20 cellular contexts compared by ENCODE assay signal in genomic region chr12:96130396-96131059, GRCh38.
DNase-seq lines count a peak whose midpoint lies in the region; ATAC-seq and TF ChIP-seq lines count a peak whose summit lies in the region.
"Had no signal": no experiment of that assay in that cellular context is flagged by ENCODE, and none has a peak within 500 bp of the region (broad histone marks: within the 10 kb centered on the region; RNA-seq: fewer than 3 reads in every experiment).

No MANE protein-coding gene starts in this region.

- DNase-seq in Caco-2: peak in 1 of 2 experiments; percentile 5
- no peak for DNase-seq in H9
- DNase-seq in right cardiac atrium: peak in 2 of 3 donors; percentile 42 to 52
- DNase-seq in neural progenitor cell (ENCODE audit: low spot score): no peak
- DNase-seq in sciatic nerve (ENCODE audit: low spot score): no peak
- no peak for DNase-seq in T-helper 17 cell
- DNase-seq: CD4-positive, alpha-beta memory T cell; DND-41; GOT3; IMR-90; NCI-H1092 treated with DMSO at 0.1 percent for 48 hours; NCI-H1436 treated with DMSO at 0.1 percent for 48 hours; NCI-H1930; NCI-H2227 treated with DMSO at 0.1 percent for 48 hours; NCI-H510A had no signal

- H2BK5ac ChIP-seq in H9 (ENCODE audit: insufficient read length, low read length): no peak overlapping the region

- H2AK5ac ChIP-seq in H9 (ENCODE audit: insufficient read length, low read length): no peak overlapping the region

- H3K27ac Mint-ChIP-seq in Caco-2 (ENCODE audit: unreplicated experiment): peak overlapping the region; percentile 12
- no peak overlapping the region for H3K27ac Mint-ChIP-seq in H9
- no peak overlapping the region for H3K27ac Mint-ChIP-seq in neural progenitor cell
- H3K27ac Mint-ChIP-seq in T-helper 17 cell: no peak overlapping the region
- H3K27ac Mint-ChIP-seq: CD4-positive, alpha-beta memory T cell had no signal

- H4K8ac ChIP-seq in H9 (replicated peaks; ENCODE audit: insufficient read length, low read depth, low read length): no peak overlapping the region

- H3K56ac ChIP-seq in H9 (ENCODE audit: insufficient read length, low read depth, low read length): no peak overlapping the region

- H3F3A ChIP-seq in neural progenitor cell (ENCODE audit: low read depth): no peaks in the 10 kb centered on the region

- H3K4me1 Mint-ChIP-seq in Caco-2 (ENCODE audit: low read depth, unreplicated experiment) (peaks cover 6% of the 10 kb centered on the region), H9 (peaks cover 9% of the 10 kb centered on the region in 2 experiments), neural progenitor cell (peaks cover 2% of the 10 kb centered on the region), T-helper 17 cell (peaks cover 19% of the 10 kb centered on the region)

- H3K4me2 ChIP-seq in H9 (ENCODE audit: insufficient read depth, insufficient read length, low read length) (no peak overlapping the region), neural progenitor cell (no peak overlapping the region)
- H3K4me2 ChIP-seq: KMS-11 had no signal

- H3K36me3 Mint-ChIP-seq in Caco-2 (ENCODE audit: insufficient read depth, unreplicated experiment): no peaks in the 10 kb centered on the region
- H3K36me3 Mint-ChIP-seq in H9 (ENCODE audit: insufficient read depth in 1 of 3, low read depth in 3 of 3): no peaks in the 10 kb centered on the region
- H3K36me3 Mint-ChIP-seq in neural progenitor cell: no peaks in the 10 kb centered on the region
- peaks cover 6% of the 10 kb centered on the region for H3K36me3 Mint-ChIP-seq in T-helper 17 cell (ENCODE audit: low read depth)
- H3K36me3 Mint-ChIP-seq: CD4-positive, alpha-beta memory T cell had no signal

- H3K79me1 ChIP-seq in H9 (ENCODE audit: insufficient read depth, low read depth, low read length, poor library complexity, severe bottlenecking): no peaks in the 10 kb centered on the region

- no peak overlapping the region for H2BK12ac ChIP-seq in H9 (ENCODE audit: insufficient read length, low read depth, low read length)

- no peak overlapping the region for H3K18ac ChIP-seq in H9 (ENCODE audit: insufficient read length, low read depth, low read length)

- no peak for TF ChIP-seq POLR2A in GM18505 (IDR thresholded peaks at IDR 0.05; ENCODE audit: borderline replicate concordance, extremely low read depth, insufficient read depth, insufficient read length)

- ATAC-seq in right cardiac atrium (peak; percentile 72 to 92), GM18505 (IDR thresholded peaks at IDR 0.05; ENCODE audit: unreplicated experiment) (no peak), sciatic nerve (no peak), T-helper 17 cell (no peak)
- ATAC-seq: HCT116 had no signal

- H3K79me2 ChIP-seq in H9 (ENCODE audit: insufficient read depth, low read length): no peaks in the 10 kb centered on the region
- H3K79me2 ChIP-seq in neural progenitor cell (ENCODE audit: low read depth): no peaks in the 10 kb centered on the region

- intact Hi-C loops in Caco-2 (cut with micrococcal nuclease; ENCODE audit: unreplicated experiment) (loop anchor here (1.0 to 5.0 kb wide), 3 partner anchors 18 to 85 kb away; no protein-coding TSS in a partner anchor), right cardiac atrium (cut with DNase I) (loop anchor here in 1 of 4 donors (10.0 kb wide), 1 partner anchor 56 kb away; no protein-coding TSS in a partner anchor), sciatic nerve (cut with DNase I) (no loop called here)

- H2BK15ac ChIP-seq in H9 (ENCODE audit: low read depth, low read length): no peak overlapping the region

- H3T11ph ChIP-seq in H9 (ENCODE audit: low read length): no peak overlapping the region

- H3K27me3 ChIP-seq in Caco-2 (replicated peaks; ENCODE audit: control insufficient read depth, insufficient read depth, low read length) (no peaks in the 10 kb centered on the region), H9 (ENCODE audit: insufficient read depth, low read length) (no peaks in the 10 kb centered on the region), right cardiac atrium (ENCODE audit: control insufficient read depth, insufficient read depth) (no peaks in the 10 kb centered on the region), neural progenitor cell (no peaks in the 10 kb centered on the region)

- peak overlapping the region; percentile 66 for H3K4me3 Mint-ChIP-seq in Caco-2 (ENCODE audit: unreplicated experiment)
- no peak overlapping the region for H3K4me3 Mint-ChIP-seq in H9
- no peak overlapping the region for H3K4me3 Mint-ChIP-seq in neural progenitor cell
- H3K4me3 Mint-ChIP-seq in T-helper 17 cell: no peak overlapping the region

- H3K27ac ChIP-seq in H9 (ENCODE audit: insufficient read length, low read depth, low read length) (no peak overlapping the region), right cardiac atrium (ENCODE audit: low read length) (no peak overlapping the region), neural progenitor cell (no peak overlapping the region)
- H3K27ac ChIP-seq: BLaER1 treated with 17β-estradiol and CSF1 and Interleukin-3, amounts not matched to agents 10 nM and 100 nM; KMS-11; RWPE1 had no signal

- H2AFZ ChIP-seq in H9 (ENCODE audit: low read length): no peak overlapping the region
- peak overlapping the region; percentile 57 for H2AFZ ChIP-seq in neural progenitor cell (replicated peaks)

- H4K5ac ChIP-seq in H9 (ENCODE audit: insufficient read length, low read depth, low read length): no peak overlapping the region

- no peak overlapping the region for H4K91ac ChIP-seq in H9 (ENCODE audit: insufficient read length, low read depth, low read length)

- TF ChIP-seq CTCF in Caco-2 (IDR thresholded peaks at IDR 0.05; ENCODE audit: insufficient read depth in 1 of 2, low read depth in 1 of 2, low read length in 1 of 2, severe bottlenecking in 1 of 2, unreplicated experiment in 1 of 2) (peak in 1 of 2 experiments; percentile 4), H9 (conservative IDR thresholded peaks at IDR 0.05) (peak; percentile 17; the same call in 1 of the 3 replicates), neural progenitor cell (IDR thresholded peaks at IDR 0.05) (no peak)

- H3K9me3 ChIP-seq in Caco-2: no peaks in the 10 kb centered on the region
- no peaks in the 10 kb centered on the region for H3K9me3 ChIP-seq in H9 (ENCODE audit: control insufficient read depth, low read depth, low read length)
- H3K9me3 ChIP-seq in right cardiac atrium (ENCODE audit: control insufficient read depth, low read length): no peaks in the 10 kb centered on the region
- no peaks in the 10 kb centered on the region for H3K9me3 ChIP-seq in neural progenitor cell (ENCODE audit: low read depth)
- H3K9me3 ChIP-seq in T-helper 17 cell (ENCODE audit: control insufficient read depth, low read length, poor library complexity, severe bottlenecking): no peaks in the 10 kb centered on the region

- peak overlapping the region; percentile 31 for H3K4me3 ChIP-seq in Caco-2 (ENCODE audit: low read depth, low read length)
- no peak overlapping the region for H3K4me3 ChIP-seq in right cardiac atrium (ENCODE audit: low read length)
- H3K4me3 ChIP-seq in neural progenitor cell: no peak overlapping the region
- H3K4me3 ChIP-seq: BLaER1 treated with 17β-estradiol and CSF1 and Interleukin-3, amounts not matched to agents 10 nM and 100 nM had no signal

- no peak overlapping the region for H2BK20ac ChIP-seq in H9 (ENCODE audit: low read depth, low read length, poor library complexity, severe bottlenecking)

- H4K20me1 ChIP-seq in H9 (ENCODE audit: control insufficient read depth, insufficient read depth, insufficient read length) (no peaks in the 10 kb centered on the region), neural progenitor cell (ENCODE audit: low read depth) (no peaks in the 10 kb centered on the region)
- H4K20me1 ChIP-seq: BLaER1 treated with 17β-estradiol and CSF1 and Interleukin-3, amounts not matched to agents 10 nM and 100 nM had no signal

- no peak overlapping the region for H3K14ac ChIP-seq in H9 (ENCODE audit: insufficient read depth, low read length)

- H3K23ac ChIP-seq in H9 (ENCODE audit: insufficient read length, low read depth, low read length): no peak overlapping the region

- H2BK120ac ChIP-seq in H9 (ENCODE audit: low read depth, low read length, poor library complexity, severe bottlenecking): no peak overlapping the region

- WGBS in H9 (ENCODE audit: extremely low coverage, insufficient read length, low lambda C conversion rate): no CpG with 5 or more reads among the region's 15 CpGs
- WGBS in right cardiac atrium: 54% methylated on average over 15 of the region's 15 CpGs

- CTCF ChIA-PET in Caco-2 (lab: Charles Lee): interaction anchor here (0.6 kb wide), 1 partner anchor 10 kb away, joined by 8 read pairs; no protein-coding TSS in a partner anchor

- POLR2A ChIA-PET in Caco-2 (lab: Charles Lee): no interaction called here

- no peaks in the 10 kb centered on the region for H3K9me3 Mint-ChIP-seq in Caco-2 (ENCODE audit: unreplicated experiment)
- no peaks in the 10 kb centered on the region for H3K9me3 Mint-ChIP-seq in H9
- H3K9me3 Mint-ChIP-seq in neural progenitor cell: no peaks in the 10 kb centered on the region
- H3K9me3 Mint-ChIP-seq: CD4-positive, alpha-beta memory T cell had no signal

- no peaks in the 10 kb centered on the region for H3K36me3 ChIP-seq in Caco-2 (ENCODE audit: control insufficient read depth, insufficient read depth, low read length)
- no peaks in the 10 kb centered on the region for H3K36me3 ChIP-seq in neural progenitor cell
- H3K36me3 ChIP-seq: BLaER1 treated with 17β-estradiol and CSF1 and Interleukin-3, amounts not matched to agents 10 nM and 100 nM had no signal

- no peaks in the 10 kb centered on the region for H3K27me3 Mint-ChIP-seq in Caco-2 (ENCODE audit: insufficient read depth, unreplicated experiment)
- H3K27me3 Mint-ChIP-seq in H9 (ENCODE audit: low read depth): peaks cover 1% of the 10 kb centered on the region; the same call in 1 of the 2 replicates
- peaks cover 4% of the 10 kb centered on the region for H3K27me3 Mint-ChIP-seq in neural progenitor cell (ENCODE audit: insufficient read depth, low read depth)
- H3K27me3 Mint-ChIP-seq in T-helper 17 cell: peaks cover 16% of the 10 kb centered on the region

- H3K4ac ChIP-seq in H9 (ENCODE audit: low read depth, low read length): no peak overlapping the region

- H3K4me1 ChIP-seq in Caco-2: peaks cover 18% of the 10 kb centered on the region
- H3K4me1 ChIP-seq in H9 (ENCODE audit: insufficient read depth, low read length): no peaks in the 10 kb centered on the region
- H3K4me1 ChIP-seq in right cardiac atrium (ENCODE audit: control insufficient read depth, insufficient read depth, low read length): no peaks in the 10 kb centered on the region
- no peaks in the 10 kb centered on the region for H3K4me1 ChIP-seq in neural progenitor cell

- H3K23me2 ChIP-seq in H9 (ENCODE audit: insufficient read length, low read depth, low read length, poor library complexity, severe bottlenecking): no peaks in the 10 kb centered on the region

- BruUV-seq in Caco-2 (replicated peaks; lab: Mats Ljungman, UMichigan): no TSS peak

- H3K9ac ChIP-seq in H9 (ENCODE audit: extremely low read depth, insufficient read length, low read length): no peak overlapping the region
- no peak overlapping the region for H3K9ac ChIP-seq in neural progenitor cell
- H3K9ac ChIP-seq: BLaER1 treated with 17β-estradiol and CSF1 and Interleukin-3, amounts not matched to agents 10 nM and 100 nM; KMS-11 had no signal

Comparison
In these comparisons a context has a peak if more than half of its experiments do, and no peak if none do; other contexts are left out.
1. DNase-seq: peak in right cardiac atrium (2 of 3); none in H9 (single experiment), neural progenitor cell (single experiment), sciatic nerve (single experiment) and T-helper 17 cell (0 of 3).
2. ATAC-seq: peak in right cardiac atrium (2 of 2); none in GM18505 (single experiment), sciatic nerve (single experiment) and T-helper 17 cell (single experiment).